1 cellular context compared by ENCODE assay signal in genomic region chr4:182063651-182064050, GRCh38.
TF ChIP-seq lines count a peak whose summit lies in the region.

No MANE protein-coding gene starts in this region.

TF ChIP-seq in WTC11, 78 proteins besides CTCF, POLR2A, EP300 and RAD21 (continued from another document):
- TF ChIP-seq ARID4B (CRISPR knock-in tag; IDR thresholded peaks at IDR 0.05; ENCODE audit: borderline replicate concordance): no peak
TF ChIP-seq in WTC11: peak in this region for 0.
